20 cellular contexts compared by ENCODE assay signal in genomic region chr4:151700566-151701316, GRCh38.
DNase-seq lines count a peak whose midpoint lies in the region; ATAC-seq, FAIRE-seq and TF ChIP-seq lines count a peak whose summit lies in the region.
"Had no signal": no experiment of that assay in that cellular context is flagged by ENCODE, and none has a peak within 500 bp of the region (broad histone marks: within the 10 kb centered on the region; RNA-seq: fewer than 3 reads in every experiment).

No MANE protein-coding gene starts in this region.

- H3K4me1 ChIP-seq in H1 (replicated peaks in 1 of 4; ENCODE audit: control insufficient read depth in 3 of 4, insufficient read depth in 4 of 4, low read length in 3 of 4): no peaks in the 10 kb centered on the region
- no peaks in the 10 kb centered on the region for H3K4me1 ChIP-seq in mucosa of descending colon (ENCODE audit: low read depth)

- no peak overlapping the region for H2BK15ac ChIP-seq in H1 (ENCODE audit: low read length)

- H3K4me2 ChIP-seq in H1 (ENCODE audit: insufficient read depth in 1 of 2, low read depth in 2 of 2, low read length in 2 of 2): no peak overlapping the region
- H3K4me2 ChIP-seq: PC-9 had no signal

- peak; percentile 57 for ATAC-seq in stimulated activated naive CD8-positive, alpha-beta T cell treated with anti-CD3 and anti-CD28 coated beads, Interleukin-15, Interleukin-2, amounts not matched to agents 100 U/mL and 50 U/mL, for 24 hours
- no peak for ATAC-seq in stimulated activated naive CD8-positive, alpha-beta T cell treated with anti-CD3 and anti-CD28 coated beads, Interleukin-15, amount 100 ng/mL, for 72 hours
- ATAC-seq in stimulated activated effector memory CD8-positive, alpha-beta T cell treated with anti-CD3 and anti-CD28 coated beads, Interleukin-12 subunit alpha, Interleukin-12 subunit beta, amount 100 ng/mL, for 72 hours: peak; percentile 58
- no peak for ATAC-seq in mucosa of descending colon

- intact Hi-C loops in mucosa of descending colon (cut with DNase I, micrococcal nuclease): no loop called here

- DNase-seq in activated CD4-positive, alpha-beta T cell treated with anti-CD3 and anti-CD28 coated beads, Interleukin-2, amount 10 ng/mL, durations not matched to agents 7 days and 5 days: no peak
- DNase-seq in activated CD4-positive, alpha-beta T cell treated with anti-CD3 and anti-CD28 coated beads, Interleukin-2, amount 50 U/mL, for 4 hours: no peak
- DNase-seq in stimulated activated naive CD8-positive, alpha-beta T cell treated with anti-CD3 and anti-CD28 coated beads, Interleukin-15, Interleukin-2, amounts not matched to agents 100 U/mL and 50 U/mL, for 24 hours: no peak
- no peak for DNase-seq in stimulated activated naive CD8-positive, alpha-beta T cell treated with anti-CD3 and anti-CD28 coated beads, Interleukin-15, amount 100 ng/mL, for 72 hours
- DNase-seq in H1 (ENCODE audit: low read depth in 1 of 2, low spot score in 2 of 2): no peak
- no peak for DNase-seq in stimulated activated effector memory CD8-positive, alpha-beta T cell treated with anti-CD3 and anti-CD28 coated beads, Interleukin-12 subunit alpha, Interleukin-12 subunit beta, amount 100 ng/mL, for 72 hours (ENCODE audit: low spot score in 2 of 2)
- no peak for DNase-seq in foreskin fibroblast
- no peak for DNase-seq in mucosa of descending colon
- DNase-seq: C1 segment of cervical spinal cord, DMS153, EL, H7, Kasumi-1, NCI-H1417, NCI-H1930, NCI-H2171, NCI-H446 treated with DMSO at 0.1 percent for 48 hours, NCI-H774, PC-9 had no signal

- H3K27ac ChIP-seq in H1 (ENCODE audit: low read depth, low read length): no peak overlapping the region
- H3K27ac ChIP-seq: PC-9 had no signal

- H2AFZ ChIP-seq in H1 (ENCODE audit: low read length): no peak overlapping the region
- H2AFZ ChIP-seq: PC-9 had no signal

- TF ChIP-seq CTCF in H1 (IDR thresholded peaks at IDR 0.05; ENCODE audit: control extremely low read depth in 1 of 3, insufficient read depth in 1 of 3, low read depth in 1 of 3, low read length in 3 of 3) (no peak), foreskin fibroblast (IDR thresholded peaks at IDR 0.05; ENCODE audit: low read depth, low read length) (no peak), mucosa of descending colon (IDR thresholded peaks at IDR 0.05) (no peak)

- no peaks in the 10 kb centered on the region for H3K79me2 ChIP-seq in H1 (ENCODE audit: control insufficient read depth in 1 of 2, insufficient read depth in 2 of 2, low read length in 2 of 2)

- WGBS in H1 (ENCODE audit: extremely low coverage in 1 of 2, insufficient coverage in 1 of 2, insufficient read length in 1 of 2, insufficient replicate concordance in 2 of 2, low coverage in 1 of 2, low lambda C conversion rate in 2 of 2, missing lambda C conversion rate in 1 of 2), 2 experiments: 90% methylated on average over 16 of the region's 16 CpGs; no CpG with 5 or more reads in 1 of the 2 experiments

- H3K27me3 ChIP-seq in H1 (replicated peaks in 1 of 4; ENCODE audit: control insufficient read depth in 3 of 4, extremely low read depth in 1 of 4, insufficient read depth in 3 of 4, low read length in 3 of 4): no peaks in the 10 kb centered on the region

- no peak overlapping the region for H3K4me3 Mint-ChIP-seq in activated CD4-positive, alpha-beta T cell treated with anti-CD3 and anti-CD28 coated beads, Interleukin-2, amount 10 ng/mL, durations not matched to agents 7 days and 5 days
- no peak overlapping the region for H3K4me3 Mint-ChIP-seq in stimulated activated naive CD8-positive, alpha-beta T cell treated with anti-CD3 and anti-CD28 coated beads, Interleukin-15, amount 100 ng/mL, for 72 hours
- H3K4me3 Mint-ChIP-seq in stimulated activated effector memory CD8-positive, alpha-beta T cell treated with anti-CD3 and anti-CD28 coated beads, Interleukin-12 subunit alpha, Interleukin-12 subunit beta, amount 100 ng/mL, for 72 hours: no peak overlapping the region

- H2BK120ac ChIP-seq in H1 (replicated peaks; ENCODE audit: low read depth, low read length): no peak overlapping the region

- no peak for FAIRE-seq in H1 (lab: Jason Lieb, UNC)
- FAIRE-seq: A204.1 had no signal

- peak overlapping the region; percentile 0; the same call in 1 of the 2 replicates for H4K8ac ChIP-seq in H1 (ENCODE audit: extremely low read depth, insufficient read depth, low read length)

- no peak overlapping the region for H3K23ac ChIP-seq in H1 (ENCODE audit: insufficient read length)

- H3K36me3 Mint-ChIP-seq in activated CD4-positive, alpha-beta T cell treated with anti-CD3 and anti-CD28 coated beads, Interleukin-2, amount 10 ng/mL, durations not matched to agents 7 days and 5 days (ENCODE audit: low read depth): peaks cover 20% of the 10 kb centered on the region
- peaks cover 28% of the 10 kb centered on the region for H3K36me3 Mint-ChIP-seq in stimulated activated effector memory CD8-positive, alpha-beta T cell treated with anti-CD3 and anti-CD28 coated beads, Interleukin-12 subunit alpha, Interleukin-12 subunit beta, amount 100 ng/mL, for 72 hours

- H2BK20ac ChIP-seq in H1 (ENCODE audit: low read length): no peak overlapping the region

- TF ChIP-seq POLR2A in H1 (IDR thresholded peaks at IDR 0.05; ENCODE audit: control extremely low read depth in 1 of 2, low read depth in 2 of 2, low read length in 2 of 2): no peak

- POLR2A ChIA-PET in activated CD4-positive, alpha-beta T cell treated with anti-CD3 and anti-CD28 coated beads, Interleukin-2, amount 10 ng/mL, durations not matched to agents 7 days and 5 days (lab: Charles Lee): no interaction called here
- POLR2A ChIA-PET in H1 (lab: Charles Lee; ENCODE audit: partially characterized antibody): no interaction called here

- no peak overlapping the region for H3K14ac ChIP-seq in H1 (ENCODE audit: insufficient read length)

- H3K9me3 Mint-ChIP-seq in activated CD4-positive, alpha-beta T cell treated with anti-CD3 and anti-CD28 coated beads, Interleukin-2, amount 10 ng/mL, durations not matched to agents 7 days and 5 days: peaks cover 4% of the 10 kb centered on the region
- H3K9me3 Mint-ChIP-seq in stimulated activated naive CD8-positive, alpha-beta T cell treated with anti-CD3 and anti-CD28 coated beads, Interleukin-15, amount 100 ng/mL, for 72 hours: no peaks in the 10 kb centered on the region
- H3K9me3 Mint-ChIP-seq in stimulated activated effector memory CD8-positive, alpha-beta T cell treated with anti-CD3 and anti-CD28 coated beads, Interleukin-12 subunit alpha, Interleukin-12 subunit beta, amount 100 ng/mL, for 72 hours: no peaks in the 10 kb centered on the region

- H3K18ac ChIP-seq in H1 (ENCODE audit: extremely low read depth, low read length): no peak overlapping the region

- H4K20me1 ChIP-seq in H1 (replicated peaks in 1 of 2; ENCODE audit: control insufficient read depth in 1 of 2, insufficient read depth in 2 of 2, low read length in 2 of 2): peaks cover 0 to 3% of the 10 kb centered on the region in 2 experiments

- H3K4me1 Mint-ChIP-seq in activated CD4-positive, alpha-beta T cell treated with anti-CD3 and anti-CD28 coated beads, Interleukin-2, amount 10 ng/mL, durations not matched to agents 7 days and 5 days: peaks cover 2% of the 10 kb centered on the region
- no peaks in the 10 kb centered on the region for H3K4me1 Mint-ChIP-seq in stimulated activated naive CD8-positive, alpha-beta T cell treated with anti-CD3 and anti-CD28 coated beads, Interleukin-15, amount 100 ng/mL, for 72 hours
- no peaks in the 10 kb centered on the region for H3K4me1 Mint-ChIP-seq in stimulated activated effector memory CD8-positive, alpha-beta T cell treated with anti-CD3 and anti-CD28 coated beads, Interleukin-12 subunit alpha, Interleukin-12 subunit beta, amount 100 ng/mL, for 72 hours

- no peak overlapping the region for H2AK5ac ChIP-seq in H1 (ENCODE audit: low read depth, low read length)

- H3K27ac Mint-ChIP-seq in activated CD4-positive, alpha-beta T cell treated with anti-CD3 and anti-CD28 coated beads, Interleukin-2, amount 10 ng/mL, durations not matched to agents 7 days and 5 days: peak overlapping the region; percentile 34
- H3K27ac Mint-ChIP-seq in stimulated activated naive CD8-positive, alpha-beta T cell treated with anti-CD3 and anti-CD28 coated beads, Interleukin-15, amount 100 ng/mL, for 72 hours: peak overlapping the region in 1 of 2 donors; percentile 7
- no peak overlapping the region for H3K27ac Mint-ChIP-seq in stimulated activated effector memory CD8-positive, alpha-beta T cell treated with anti-CD3 and anti-CD28 coated beads, Interleukin-12 subunit alpha, Interleukin-12 subunit beta, amount 100 ng/mL, for 72 hours

- H3K4me3 ChIP-seq in H1 (ENCODE audit: extremely low read depth in 1 of 4, insufficient read depth in 2 of 4, low read depth in 3 of 4, low read length in 4 of 4) (no peak overlapping the region), foreskin fibroblast (ENCODE audit: low read depth in 1 of 2, low read length in 2 of 2) (no peak overlapping the region), mucosa of descending colon (no peak overlapping the region)
- H3K4me3 ChIP-seq: PC-9 had no signal

- H3K27me3 Mint-ChIP-seq in activated CD4-positive, alpha-beta T cell treated with anti-CD3 and anti-CD28 coated beads, Interleukin-2, amount 10 ng/mL, durations not matched to agents 7 days and 5 days: no peaks in the 10 kb centered on the region
- no peaks in the 10 kb centered on the region for H3K27me3 Mint-ChIP-seq in stimulated activated naive CD8-positive, alpha-beta T cell treated with anti-CD3 and anti-CD28 coated beads, Interleukin-15, amount 100 ng/mL, for 72 hours

- no peak overlapping the region for H4K91ac ChIP-seq in H1 (replicated peaks; ENCODE audit: insufficient read length, low read length)

- no peak overlapping the region for H3K56ac ChIP-seq in H1 (replicated peaks; ENCODE audit: insufficient read length, low read depth, low read length)

- no peak overlapping the region for H2BK5ac ChIP-seq in H1 (ENCODE audit: low read depth, low read length)

- no peak for TF ChIP-seq EP300 in H1 (IDR thresholded peaks at IDR 0.05; ENCODE audit: borderline replicate concordance in 1 of 2, low read depth in 2 of 2, low read length in 2 of 2)

- H3K9me3 ChIP-seq in H1 (ENCODE audit: insufficient read depth in 2 of 2, low read depth in 1 of 2, low read length in 1 of 2) (no peaks in the 10 kb centered on the region), mucosa of descending colon (no peaks in the 10 kb centered on the region)

- no peak overlapping the region for H2BK12ac ChIP-seq in H1 (ENCODE audit: low read depth, low read length)

- H3K23me2 ChIP-seq in H1 (ENCODE audit: low read depth, low read length): no peaks in the 10 kb centered on the region

- CTCF ChIA-PET in activated CD4-positive, alpha-beta T cell treated with anti-CD3 and anti-CD28 coated beads, Interleukin-2, amount 10 ng/mL, durations not matched to agents 7 days and 5 days (lab: Charles Lee): no interaction called here
- CTCF ChIA-PET in H1 (lab: Charles Lee; ENCODE audit: partially characterized antibody): interaction anchor here (0.6 kb wide), 1 partner anchor 231 kb away, joined by 3 read pairs; no protein-coding TSS in a partner anchor

- no peaks in the 10 kb centered on the region for H3K79me1 ChIP-seq in H1 (ENCODE audit: low read depth, low read length)

- peaks cover 0 to 8% (median 1%) of the 10 kb centered on the region in 4 experiments; a peak in 4 of 8 replicates for H3K36me3 ChIP-seq in H1 (ENCODE audit: control insufficient read depth in 2 of 4, insufficient read depth in 4 of 4, low read length in 3 of 4)
- no peaks in the 10 kb centered on the region for H3K36me3 ChIP-seq in mucosa of descending colon (ENCODE audit: low read depth)

- H3K9ac ChIP-seq in H1 (replicated peaks in 1 of 4; ENCODE audit: extremely low read depth in 1 of 4, low read depth in 3 of 4, low read length in 3 of 4): no peak overlapping the region

- H3K4ac ChIP-seq in H1 (replicated peaks; ENCODE audit: insufficient read length, low read depth, low read length): no peak overlapping the region

- H4K5ac ChIP-seq in H1 (ENCODE audit: insufficient read length, low read depth, low read length): no peak overlapping the region

- no peak for TF ChIP-seq RAD21 in H1 (IDR thresholded peaks at IDR 0.05 in 1 of 2, conservative IDR thresholded peaks at IDR 0.05 in 1 of 2; ENCODE audit: low read depth in 2 of 2, low read length in 2 of 2)

Comparison
In these comparisons a context has a peak if more than half of its experiments do, and no peak if none do; other contexts are left out.
1. ATAC-seq: peak in stimulated activated naive CD8-positive, alpha-beta T cell treated with anti-CD3 and anti-CD28 coated beads, Interleukin-15, Interleukin-2, amounts not matched to agents 100 U/mL and 50 U/mL, for 24 hours (single experiment) and stimulated activated effector memory CD8-positive, alpha-beta T cell treated with anti-CD3 and anti-CD28 coated beads, Interleukin-12 subunit alpha, Interleukin-12 subunit beta, amount 100 ng/mL, for 72 hours (single experiment); none in stimulated activated naive CD8-positive, alpha-beta T cell treated with anti-CD3 and anti-CD28 coated beads, Interleukin-15, amount 100 ng/mL, for 72 hours (single experiment) and mucosa of descending colon (single experiment).